Comparison of ENCODE assay signal across 31 cellular contexts in the genomic region with DNA sequence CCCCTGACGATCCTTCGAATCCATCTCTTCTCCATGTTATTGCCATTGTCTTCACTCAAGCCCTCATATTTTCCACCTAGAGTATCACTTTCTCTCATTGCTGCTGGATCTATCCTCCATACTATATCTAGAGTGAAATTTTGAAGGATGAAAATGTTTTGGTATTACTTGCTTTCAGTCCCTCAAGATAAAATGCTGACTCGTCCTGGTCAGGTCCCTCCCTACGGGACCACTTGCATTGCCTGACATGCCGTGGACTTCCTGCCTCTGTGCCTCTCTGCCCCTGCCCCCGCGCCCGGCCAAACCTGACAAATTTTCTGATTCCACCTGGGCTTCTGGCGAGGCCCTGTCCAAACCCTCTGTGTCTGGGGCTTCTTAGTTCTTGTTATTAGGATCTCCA. TPM values are rescaled to one million over a fixed set of nuclear protein-coding genes. Genes with fewer than 3 reads are reported as not detected.
"Had no signal": no experiment of that assay in that cellular context is flagged by ENCODE, and none has a peak within 500 bp of the region (broad histone marks: within the 10 kb centered on the region; RNA-seq: fewer than 3 reads in every experiment).

No MANE protein-coding gene starts in this region.

- H3K9me3 ChIP-seq: esophagus squamous epithelium, heart right ventricle, lower lobe of right lung, mucosa of descending colon, psoas muscle, sigmoid colon, spleen, thoracic aorta, tibial nerve, upper lobe of left lung had no signal

- H3K4me3 ChIP-seq: coronary artery, esophagus squamous epithelium, heart right ventricle, lower lobe of right lung, mucosa of descending colon, psoas muscle, sigmoid colon, spleen, thoracic aorta, tibial nerve, upper lobe of left lung had no signal

- H3K27me3 ChIP-seq: esophagus squamous epithelium, heart right ventricle, sigmoid colon, tibial nerve, upper lobe of left lung had no signal

- DNase-seq: dermis blood vessel endothelial cell; effector memory CD4-positive, alpha-beta T cell; esophagus squamous epithelium; foreskin melanocyte; glutamatergic neuron; heart right ventricle; hippocampal formation; left ventricle myocardium superior; lower lobe of right lung; mucosa of descending colon; naive B cell; occipital lobe; psoas muscle; right cardiac atrium; sigmoid colon; spleen; stimulated activated CD4-positive, alpha-beta T cell treated with anti-CD3 and anti-CD28 coated beads, Interleukin-4, amount 100 ng/mL, for 4 hours; stimulated activated naive CD8-positive, alpha-beta T cell treated with anti-CD3 and anti-CD28 coated beads, Interleukin-15, Interleukin-2, amounts not matched to agents 100 U/mL and 50 U/mL, for 24 hours; substantia nigra had no signal

- H3K27ac ChIP-seq: coronary artery, esophagus squamous epithelium, heart right ventricle, lower lobe of right lung, psoas muscle, sigmoid colon, spleen, thoracic aorta, tibial nerve had no signal

- ATAC-seq: heart right ventricle; left ventricle myocardium superior; lower lobe of right lung; mucosa of descending colon; natural killer cell treated with Interleukin-12 subunit alpha and Interleukin-12 subunit beta and Interleukin-15 and Interleukin-18, amount 100 ng/mL, for 72 hours; psoas muscle; right cardiac atrium; stimulated activated memory B cell treated with anti-CD40 and anti-IgM and Interleukin-4, amounts not matched to agents 10 μg/mL and 1 μg/mL and 100 μg/mL, for 72 hours; stimulated activated naive CD8-positive, alpha-beta T cell treated with anti-CD3 and anti-CD28 coated beads, Interleukin-15, Interleukin-2, amounts not matched to agents 100 U/mL and 50 U/mL, for 24 hours had no signal

- H3K4me1 ChIP-seq: psoas muscle, spleen had no signal

- H3K36me3 ChIP-seq: heart right ventricle, lower lobe of right lung, thoracic aorta, upper lobe of left lung had no signal

RNA-seq across cellular contexts. Expression of gene SPATA46, which starts 23.6 kb away (rescaled TPM):
- total RNA-seq: dermis blood vessel endothelial cell; endothelial cell of umbilical vein; epithelial cell of proximal tubule; esophagus squamous epithelium; heart right ventricle; left ventricle myocardium superior; lower lobe of right lung; mesothelial cell of epicardium; mucosa of descending colon; natural killer cell treated with Interleukin-12 subunit alpha and Interleukin-12 subunit beta and Interleukin-15 and Interleukin-18, amount 100 ng/mL, for 72 hours; occipital lobe; psoas muscle; renal cortical epithelial cell; right cardiac atrium; sigmoid colon; skeletal muscle tissue; spleen; thoracic aorta; tibial nerve; upper lobe of left lung had no signal
- polyA plus RNA-seq: endothelial cell of umbilical vein, heart right ventricle, keratinocyte, psoas muscle, right cardiac atrium, sigmoid colon, spleen had no signal

RNA-seq across cellular contexts. Expression of gene C1orf226, which starts 28.4 kb away (rescaled TPM):
- total RNA-seq: natural killer cell treated with Interleukin-12 subunit alpha and Interleukin-12 subunit beta and Interleukin-15 and Interleukin-18, amount 100 ng/mL, for 72 hours had no signal

RNA-seq across cellular contexts. Expression of gene SH2D1B, which starts 58.9 kb away (rescaled TPM):
- total RNA-seq: dermis blood vessel endothelial cell, endothelial cell of umbilical vein, mesothelial cell of epicardium, occipital lobe, renal cortical epithelial cell, sigmoid colon, tibial nerve had no signal
- polyA plus RNA-seq: endothelial cell of umbilical vein, keratinocyte had no signal
